ENCODE assay signal across 28 cellular contexts in the genomic region with DNA sequence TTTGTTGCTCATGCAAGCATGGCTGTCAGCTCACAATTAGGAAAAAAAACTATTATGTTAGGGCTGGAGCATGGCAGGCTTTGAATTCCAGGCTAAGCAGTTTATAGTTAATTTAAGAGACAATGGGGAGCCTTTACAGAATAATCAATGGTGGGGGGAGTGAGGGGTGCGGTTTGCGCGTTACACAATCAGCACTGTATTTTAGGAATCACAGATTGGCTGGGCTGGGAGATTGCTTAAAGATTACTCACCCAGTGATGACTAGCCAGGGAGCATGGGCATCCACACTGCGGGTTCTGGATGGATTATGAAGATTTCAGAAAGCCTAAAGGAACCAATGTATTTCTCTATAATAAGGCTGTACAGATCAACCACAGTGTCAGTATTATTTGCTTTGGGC.
DNase-seq lines count a peak whose midpoint lies in the region; ATAC-seq and TF ChIP-seq lines count a peak whose summit lies in the region.
"Had no signal": no experiment of that assay in that cellular context is flagged by ENCODE, and none has a peak within 500 bp of the region (broad histone marks: within the 10 kb centered on the region; RNA-seq: fewer than 3 reads in every experiment).

No MANE protein-coding gene starts in this region.

- WGBS in mammary epithelial cell (ENCODE audit: low coverage, missing lambda C conversion rate): 15% methylated on average over 4 of the region's 4 CpGs
- 45% methylated on average over 4 of the region's 4 CpGs for WGBS in mesenchymal stem cell

- TF ChIP-seq CTCF in PC-3 (conservative IDR thresholded peaks at IDR 0.05; ENCODE audit: low read depth, low read length) (no peak), mammary epithelial cell (conservative IDR thresholded peaks at IDR 0.05 in 1 of 2, IDR thresholded peaks at IDR 0.05 in 1 of 2; ENCODE audit: extremely low read depth in 1 of 2, insufficient read depth in 1 of 2, low read depth in 1 of 2, low read length in 2 of 2) (no peak), retinal pigment epithelial cell (conservative IDR thresholded peaks at IDR 0.05; ENCODE audit: low read depth, low read length) (no peak)

- H4K20me1 ChIP-seq in PC-3 (ENCODE audit: low read length): no peaks in the 10 kb centered on the region
- no peaks in the 10 kb centered on the region for H4K20me1 ChIP-seq in mammary epithelial cell (ENCODE audit: insufficient read depth, low read length)

- H3K9me2 ChIP-seq in PC-3 (replicated peaks; ENCODE audit: low read length): no peaks in the 10 kb centered on the region

- in situ Hi-C loops in HAP-1 (cut with MboI; ENCODE audit: low sequenced_read_pairs) (no loop called here), mammary epithelial cell (cut with MboI; ENCODE audit: low sequenced_read_pairs in 2 of 2) (no loop called here)

- H3K9me3 Mint-ChIP-seq in activated CD4-positive, alpha-beta T cell treated with anti-CD3 and anti-CD28 coated beads for 36 hours (ENCODE audit: low read depth): no peaks in the 10 kb centered on the region
- H3K9me3 Mint-ChIP-seq: activated B cell treated with CpG ODN at 0.5 μM for 24 hours; activated T-cell treated with anti-CD3 and anti-CD28 coated beads, Interleukin-2, amount 50 U/mL, for 4 hours had no signal

- H2BK120ac ChIP-seq in mesenchymal stem cell (ENCODE audit: low read depth, low read length): no peak overlapping the region

- H3K9ac ChIP-seq in PC-3 (ENCODE audit: low read length) (no peak overlapping the region), mammary epithelial cell (ENCODE audit: insufficient read depth, low read length) (no peak overlapping the region), mesenchymal stem cell (ENCODE audit: low read length) (no peak overlapping the region)
- H3K9ac ChIP-seq: KMS-11, parathyroid adenoma had no signal

- H2AFZ ChIP-seq in PC-3 (ENCODE audit: low read length): no peak overlapping the region
- H2AFZ ChIP-seq in mammary epithelial cell (ENCODE audit: low read depth, low read length): no peak overlapping the region
- H2AFZ ChIP-seq in mesenchymal stem cell (ENCODE audit: low read depth, low read length): no peak overlapping the region
- H2AFZ ChIP-seq: parathyroid adenoma had no signal

- H3K4me1 ChIP-seq in HAP-1 (peaks cover 7% of the 10 kb centered on the region), PC-3 (ENCODE audit: insufficient read depth, low read length) (no peaks in the 10 kb centered on the region), mammary epithelial cell (ENCODE audit: insufficient read depth, low read length) (no peaks in the 10 kb centered on the region), mesenchymal stem cell (ENCODE audit: control insufficient read depth, insufficient read depth, low read depth, low read length) (no peaks in the 10 kb centered on the region)
- H3K4me1 ChIP-seq: BE2C, parathyroid adenoma, upper lobe of right lung had no signal

- no peak overlapping the region for H2BK15ac ChIP-seq in mesenchymal stem cell (ENCODE audit: low read depth, poor library complexity, severe bottlenecking)

- H3K23ac ChIP-seq in mesenchymal stem cell (ENCODE audit: low read length in 2 of 2): no peak overlapping the region

- H2BK5ac ChIP-seq in mesenchymal stem cell (ENCODE audit: low read depth, low read length, poor library complexity, severe bottlenecking): no peak overlapping the region

- H3K79me2 ChIP-seq in PC-3 (ENCODE audit: low read length) (no peaks in the 10 kb centered on the region), mammary epithelial cell (ENCODE audit: insufficient read depth, low read length) (no peaks in the 10 kb centered on the region)
- H3K79me2 ChIP-seq: parathyroid adenoma had no signal

- no peak overlapping the region for H3K18ac ChIP-seq in mesenchymal stem cell (ENCODE audit: low read depth in 1 of 2, low read length in 2 of 2)

- H3K14ac ChIP-seq in mesenchymal stem cell (ENCODE audit: low read length in 2 of 2): no peak overlapping the region

- no peak for ATAC-seq in PC-3
- ATAC-seq in activated CD4-positive, alpha-beta T cell treated with anti-CD3 and anti-CD28 coated beads for 36 hours: no peak
- no peak for ATAC-seq in GM19023 (IDR thresholded peaks at IDR 0.05; ENCODE audit: unreplicated experiment)
- ATAC-seq: activated CD8-positive, alpha-beta T cell treated with anti-CD3 and anti-CD28 coated beads, Interleukin-2, amount 10 ng/mL, durations not matched to agents 7 days and 5 days; activated T-cell treated with anti-CD3 and anti-CD28 coated beads, Interleukin-2, amount 50 U/mL, for 4 hours; GM12878; natural killer cell; T-helper 17 cell; upper lobe of right lung had no signal

- H3K27me3 ChIP-seq in HAP-1 (ENCODE audit: low read depth): no peaks in the 10 kb centered on the region
- H3K27me3 ChIP-seq in PC-3 (ENCODE audit: low read length): no peaks in the 10 kb centered on the region
- no peaks in the 10 kb centered on the region for H3K27me3 ChIP-seq in mammary epithelial cell (ENCODE audit: insufficient read depth, low read length)
- H3K27me3 ChIP-seq in mesenchymal stem cell (ENCODE audit: control insufficient read depth in 1 of 2, insufficient read depth in 1 of 2, low read length in 2 of 2): no peaks in the 10 kb centered on the region
- H3K27me3 ChIP-seq: BE2C, upper lobe of right lung had no signal

- H2BK12ac ChIP-seq in mesenchymal stem cell (ENCODE audit: low read length in 2 of 2): no peak overlapping the region

- no peaks in the 10 kb centered on the region for H3K79me1 ChIP-seq in mesenchymal stem cell (replicated peaks; ENCODE audit: low read length, poor library complexity, severe bottlenecking)

- intact Hi-C loops in PC-3 (cut with micrococcal nuclease): no loop called here
- intact Hi-C loops in mammary epithelial cell (cut with micrococcal nuclease): no loop called here
- intact Hi-C loops in activated CD4-positive, alpha-beta T cell treated with anti-CD3 and anti-CD28 coated beads for 36 hours (cut with DNase I, micrococcal nuclease): no loop called here

- H3K36me3 Mint-ChIP-seq in activated CD4-positive, alpha-beta T cell treated with anti-CD3 and anti-CD28 coated beads for 36 hours (ENCODE audit: low read depth): no peaks in the 10 kb centered on the region
- H3K36me3 Mint-ChIP-seq: activated naive CD8-positive, alpha-beta T cell; memory B cell; natural killer cell had no signal

- no peak overlapping the region for H3K4me3 Mint-ChIP-seq in activated CD4-positive, alpha-beta T cell treated with anti-CD3 and anti-CD28 coated beads for 36 hours
- H3K4me3 Mint-ChIP-seq: activated B cell treated with CpG ODN at 0.5 μM for 24 hours; activated CD8-positive, alpha-beta T cell treated with anti-CD3 and anti-CD28 coated beads, Interleukin-2, amount 10 ng/mL, durations not matched to agents 7 days and 5 days; activated naive CD8-positive, alpha-beta T cell; activated T-cell treated with anti-CD3 and anti-CD28 coated beads, Interleukin-2, amount 50 U/mL, for 4 hours; memory B cell; natural killer cell; T-helper 17 cell had no signal

- H3K9me3 ChIP-seq in HAP-1 (no peaks in the 10 kb centered on the region), PC-3 (ENCODE audit: low read length) (no peaks in the 10 kb centered on the region), mammary epithelial cell (replicated peaks; ENCODE audit: insufficient read depth, low read length) (peaks cover 2% of the 10 kb centered on the region), mesenchymal stem cell (ENCODE audit: control insufficient read depth, low read length) (no peaks in the 10 kb centered on the region)
- H3K9me3 ChIP-seq: BE2C, upper lobe of right lung had no signal

- CTCF ChIA-PET in PC-3 (lab: Charles Lee) (no interaction called here), mammary epithelial cell (lab: Charles Lee; ENCODE audit: low non-redundant PET) (no interaction called here)
- CTCF ChIA-PET in activated CD4-positive, alpha-beta T cell treated with anti-CD3 and anti-CD28 coated beads for 36 hours (lab: Charles Lee): no interaction called here

- no peak overlapping the region for H3K4me2 ChIP-seq in PC-3 (ENCODE audit: low read length)
- no peak overlapping the region for H3K4me2 ChIP-seq in mammary epithelial cell (ENCODE audit: insufficient read depth, low read depth, low read length)
- no peak overlapping the region for H3K4me2 ChIP-seq in mesenchymal stem cell (ENCODE audit: low read length, poor library complexity, severe bottlenecking)
- H3K4me2 ChIP-seq: KMS-11 had no signal

- BruUV-seq in PC-3 (replicated peaks; lab: Mats Ljungman, UMichigan) (no TSS peak), mammary epithelial cell (replicated peaks; lab: Mats Ljungman, UMichigan) (no TSS peak)

- no peak overlapping the region for H4K8ac ChIP-seq in mesenchymal stem cell (ENCODE audit: low read length)

- H3K27me3 Mint-ChIP-seq in activated CD4-positive, alpha-beta T cell treated with anti-CD3 and anti-CD28 coated beads for 36 hours: no peaks in the 10 kb centered on the region
- H3K27me3 Mint-ChIP-seq: activated B cell treated with CpG ODN at 0.5 μM for 24 hours; activated naive CD8-positive, alpha-beta T cell; memory B cell; T-helper 17 cell had no signal

- H3K36me3 ChIP-seq in HAP-1 (replicated peaks): no peaks in the 10 kb centered on the region
- H3K36me3 ChIP-seq in PC-3 (ENCODE audit: low read depth, low read length): no peaks in the 10 kb centered on the region
- no peaks in the 10 kb centered on the region for H3K36me3 ChIP-seq in mammary epithelial cell (ENCODE audit: insufficient read depth, low read length)
- H3K36me3 ChIP-seq in mesenchymal stem cell (ENCODE audit: control insufficient read depth in 1 of 2, insufficient read depth in 2 of 2, low read depth in 1 of 2, low read length in 2 of 2): no peaks in the 10 kb centered on the region
- H3K36me3 ChIP-seq: BE2C, upper lobe of right lung had no signal

- H3K4me3 ChIP-seq in HAP-1 (no peak overlapping the region), PC-3 (ENCODE audit: low read length) (no peak overlapping the region), mammary epithelial cell (replicated peaks in 1 of 3; ENCODE audit: insufficient read depth in 1 of 3, low read depth in 2 of 3, low read length in 3 of 3) (no peak overlapping the region), retinal pigment epithelial cell (ENCODE audit: low read length) (no peak overlapping the region), mesenchymal stem cell (ENCODE audit: insufficient read depth in 1 of 2, low read depth in 1 of 2, low read length in 2 of 2) (no peak overlapping the region)
- H3K4me3 ChIP-seq: GM12878, skin epidermis, upper lobe of right lung had no signal

- H3F3A ChIP-seq in PC-3 (ENCODE audit: low read length, unreplicated experiment): no peaks in the 10 kb centered on the region

- H3K4ac ChIP-seq in mesenchymal stem cell (ENCODE audit: low read depth in 1 of 2, low read length in 2 of 2): no peak overlapping the region

- POLR2A ChIA-PET in PC-3 (lab: Charles Lee; ENCODE audit: unreplicated experiment): no interaction called here
- POLR2A ChIA-PET in activated CD4-positive, alpha-beta T cell treated with anti-CD3 and anti-CD28 coated beads for 36 hours (lab: Charles Lee): no interaction called here

- no peaks in the 10 kb centered on the region for H3K4me1 Mint-ChIP-seq in activated CD4-positive, alpha-beta T cell treated with anti-CD3 and anti-CD28 coated beads for 36 hours
- H3K4me1 Mint-ChIP-seq: activated B cell treated with CpG ODN at 0.5 μM for 24 hours, memory B cell, natural killer cell, T-helper 17 cell had no signal

- H2AK5ac ChIP-seq in mesenchymal stem cell (ENCODE audit: low read length, severe bottlenecking): no peak overlapping the region

- H4K91ac ChIP-seq in mesenchymal stem cell (ENCODE audit: low read length): no peak overlapping the region

- H3K27ac ChIP-seq in PC-3 (ENCODE audit: low read length) (no peak overlapping the region), mammary epithelial cell (ENCODE audit: insufficient read depth, low read depth, low read length) (no peak overlapping the region), mesenchymal stem cell (ENCODE audit: low read length, poor library complexity, severe bottlenecking) (no peak overlapping the region)
- H3K27ac ChIP-seq: KMS-11, parathyroid adenoma, skin epidermis, upper lobe of right lung had no signal

- no peak overlapping the region for H3K27ac Mint-ChIP-seq in activated CD4-positive, alpha-beta T cell treated with anti-CD3 and anti-CD28 coated beads for 36 hours
- H3K27ac Mint-ChIP-seq: activated B cell treated with CpG ODN at 0.5 μM for 24 hours; activated CD8-positive, alpha-beta T cell treated with anti-CD3 and anti-CD28 coated beads, Interleukin-2, amount 10 ng/mL, durations not matched to agents 7 days and 5 days; activated naive CD8-positive, alpha-beta T cell; memory B cell; natural killer cell; T-helper 17 cell had no signal

- DNase-seq in HAP-1 (ENCODE audit: low spot score in 2 of 2): peak; percentile 16 to 53
- DNase-seq in PC-3: peak; percentile 28
- peak; percentile 42 for DNase-seq in mammary epithelial cell
- DNase-seq in retinal pigment epithelial cell (ENCODE audit: low read depth): peak; percentile 61
- no peak for DNase-seq in activated CD4-positive, alpha-beta T cell treated with anti-CD3 and anti-CD28 coated beads for 36 hours
- DNase-seq in HuH-7 (ENCODE audit: low spot score): no peak
- no peak for DNase-seq in mesenchymal stem cell
- DNase-seq: activated B cell treated with CpG ODN at 0.5 μM for 24 hours; activated CD8-positive, alpha-beta T cell treated with anti-CD3 and anti-CD28 coated beads, Interleukin-2, amount 10 ng/mL, durations not matched to agents 7 days and 5 days; activated T-cell treated with anti-CD3 and anti-CD28 coated beads, Interleukin-2, amount 50 U/mL, for 4 hours; BE2C; foreskin fibroblast; GF-D8; hippocampal formation; natural killer cell; NCI-H1417 treated with DMSO at 0.1 percent for 48 hours; NCI-H2171 treated with DMSO at 0.1 percent for 48 hours; NCI-H69; stimulated activated CD4-positive, alpha-beta T cell treated with anti-CD3 and anti-CD28 coated beads, Interleukin-4, amount 100 ng/mL, for 1 hour; T-helper 17 cell; upper lobe of right lung had no signal

- dilution Hi-C loops in mammary epithelial cell (cut with HindIII; ENCODE audit: low sequenced_read_pairs): no loop called here

Comparison
In these comparisons a context has a peak if more than half of its experiments do, and no peak if none do; other contexts are left out.
1. DNase-seq: peak in HAP-1 (2 of 2), PC-3 (single experiment), mammary epithelial cell (single experiment) and retinal pigment epithelial cell (single experiment); none in activated CD4-positive, alpha-beta T cell treated with anti-CD3 and anti-CD28 coated beads for 36 hours (single experiment), HuH-7 (single experiment) and mesenchymal stem cell (single experiment).